23 cellular contexts compared by ENCODE assay signal in the genomic region with DNA sequence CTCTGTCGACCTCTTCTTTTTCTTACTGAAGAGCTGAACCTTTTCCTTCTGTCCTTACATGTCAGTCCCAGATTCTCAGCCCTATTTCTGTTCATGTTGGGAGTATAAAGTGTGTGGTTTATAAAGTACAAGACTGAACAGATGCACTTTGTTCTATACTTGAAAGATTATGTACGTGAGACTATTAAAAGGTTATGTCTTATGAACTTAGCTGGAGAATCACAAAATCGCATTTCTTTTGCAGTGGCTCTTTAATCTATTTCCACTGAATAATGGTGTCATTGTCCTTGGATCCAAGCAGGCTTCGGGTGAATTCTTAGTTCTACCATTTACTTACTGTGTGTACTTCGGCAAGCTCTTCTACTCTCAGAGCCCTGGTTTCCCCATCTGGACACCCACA.
"Had no signal": no experiment of that assay in that cellular context is flagged by ENCODE, and none has a peak within 500 bp of the region (broad histone marks: within the 10 kb centered on the region; RNA-seq: fewer than 3 reads in every experiment).

No MANE protein-coding gene starts in this region.

- H3K36me3 ChIP-seq: MG63, SJSA1 had no signal

- DNase-seq: IMR-90, Karpas-422, KG1, MG63, NCI-H1092, NCI-H1105 treated with DMSO at 0.1 percent for 48 hours, NCI-H1417 treated with DMSO at 0.1 percent for 48 hours, NCI-H146, NCI-H1694 treated with DMSO at 0.1 percent for 48 hours, NCI-H1930, NCI-H2081, NCI-H2107, NCI-H2227 treated with DMSO at 0.1 percent for 48 hours, NCI-H446, NCI-H510A, NCI-H526 treated with DMSO at 0.1 percent for 48 hours, NCI-H774, Right ventricle myocardium superior, RPMI8226, SIG-M5, SK-N-SH had no signal

- ATAC-seq: HepG2 had no signal

- H3K4me3 ChIP-seq: MG63, SJSA1 had no signal

- H3K4me2 ChIP-seq: SK-N-SH had no signal

- H3K4me1 ChIP-seq: SJSA1 had no signal

- H3K9ac ChIP-seq: SK-N-SH had no signal

- H3K27ac ChIP-seq: SJSA1 had no signal

- H3K9me3 ChIP-seq: MG63, SJSA1, SK-N-SH had no signal

- H3K27me3 ChIP-seq: MG63, SJSA1 had no signal
